Comparison of ENCODE assay signal across 14 cellular contexts in genomic region chr1:28374297-28374696, GRCh38. TPM values are rescaled to one million over a fixed set of nuclear protein-coding genes. Genes with fewer than 3 reads are reported as not detected.
DNase-seq lines count a peak whose midpoint lies in the region; ATAC-seq and TF ChIP-seq lines count a peak whose summit lies in the region.
"Had no signal": no experiment of that assay in that cellular context is flagged by ENCODE, and none has a peak within 500 bp of the region (broad histone marks: within the 10 kb centered on the region; RNA-seq: fewer than 3 reads in every experiment).

No MANE protein-coding gene starts in this region.

- H3K4me1 ChIP-seq in Loucy (ENCODE audit: insufficient read depth, low read length, poor library complexity, severe bottlenecking) (peaks cover 27% of the 10 kb centered on the region), breast epithelium (no peaks in the 10 kb centered on the region)

- ATAC-seq in GM18502 (IDR thresholded peaks at IDR 0.05; ENCODE audit: poor library complexity, unreplicated experiment) (no peak), HG03457 (IDR thresholded peaks at IDR 0.05; ENCODE audit: unreplicated experiment) (no peak), GM21717 (IDR thresholded peaks at IDR 0.05; ENCODE audit: unreplicated experiment) (no peak)
- ATAC-seq: activated naive CD8-positive, alpha-beta T cell treated with anti-CD3 and anti-CD28 coated beads, Interleukin-2, amount 50 U/mL, for 24 hours; stimulated activated naive B cell treated with anti-CD40 and anti-IgM and Interleukin-4, amounts not matched to agents 10 μg/mL and 1 μg/mL and 100 μg/mL, for 72 hours had no signal

- H3K4me2 ChIP-seq in Loucy (ENCODE audit: low read depth, low read length, poor library complexity, severe bottlenecking) = peak overlapping the region; percentile 94

- no peaks in the 10 kb centered on the region for H3K27me3 ChIP-seq in Loucy (ENCODE audit: insufficient read depth, low read length, poor library complexity, severe bottlenecking)
- no peaks in the 10 kb centered on the region for H3K27me3 ChIP-seq in breast epithelium
- H3K27me3 ChIP-seq: dorsolateral prefrontal cortex had no signal

- H3K9me3 ChIP-seq in Loucy (ENCODE audit: insufficient read depth, low read depth, low read length) = no peaks in the 10 kb centered on the region
- H3K9me3 ChIP-seq in breast epithelium = no peaks in the 10 kb centered on the region

- H2AFZ ChIP-seq in Loucy (ENCODE audit: low read length) = no peak overlapping the region

- DNase-seq in AG08395 (ENCODE audit: low spot score) = peak; percentile 18
- DNase-seq in breast epithelium (ENCODE audit: low spot score in 2 of 2) = no peak
- peak; percentile 79 for DNase-seq in kidney tubule cell (ENCODE audit: low spot score)
- DNase-seq in Kasumi-1 (lab: John Stamatoyannopoulos, UW) = no peak
- DNase-seq: activated naive CD8-positive, alpha-beta T cell treated with anti-CD3 and anti-CD28 coated beads, Interleukin-2, amount 50 U/mL, for 24 hours; dorsolateral prefrontal cortex; GF-D8; posterior cingulate gyrus; stimulated activated naive B cell treated with anti-CD40 and anti-IgM and Interleukin-4, amounts not matched to agents 10 μg/mL and 1 μg/mL and 100 μg/mL, for 72 hours had no signal

- no peaks in the 10 kb centered on the region for H3K9me2 ChIP-seq in Loucy (replicated peaks; ENCODE audit: low read depth, low read length)

- peaks cover 88% of the 10 kb centered on the region for H3K79me2 ChIP-seq in Loucy (ENCODE audit: insufficient read depth, low read length)

- H3K27ac ChIP-seq in breast epithelium = peak overlapping the region; percentile 21 to 60
- H3K27ac ChIP-seq: C4-2B, dorsolateral prefrontal cortex had no signal

- H3F3A ChIP-seq in Loucy (ENCODE audit: low read depth) = no peaks in the 10 kb centered on the region

- peak overlapping the region; percentile 60 for H3K9ac ChIP-seq in Loucy (ENCODE audit: low read depth, low read length, poor library complexity, severe bottlenecking)

- H3K4me3 ChIP-seq in Loucy (ENCODE audit: low read length, poor library complexity, severe bottlenecking) = peak overlapping the region; percentile 61
- no peak overlapping the region for H3K4me3 ChIP-seq in breast epithelium
- H3K4me3 ChIP-seq: dorsolateral prefrontal cortex had no signal

- H3K36me3 ChIP-seq in Loucy (ENCODE audit: insufficient read depth, low read length) = no peaks in the 10 kb centered on the region
- H3K36me3 ChIP-seq in breast epithelium = no peaks in the 10 kb centered on the region

- H4K20me1 ChIP-seq in Loucy (ENCODE audit: insufficient read depth, low read length, poor library complexity, severe bottlenecking) = peaks cover 44% of the 10 kb centered on the region

- intact Hi-C loops in breast epithelium (cut with DNase I; ENCODE audit: low total_unique reads) = no loop called here

- TF ChIP-seq POLR2A in breast epithelium (IDR thresholded peaks at IDR 0.05) = no peak

- TF ChIP-seq CTCF in Loucy (conservative IDR thresholded peaks at IDR 0.05; ENCODE audit: low read length) = no peak
- no peak for TF ChIP-seq CTCF in breast epithelium (IDR thresholded peaks at IDR 0.05)

RNA-seq across cellular contexts. Expression of gene PHACTR4, which starts 4.8 kb away (rescaled TPM):
- total RNA-seq in breast epithelium = 10 to 100 TPM; 17.1 to 29.6 (median 25.9) TPM

RNA-seq across cellular contexts. Expression of gene MED18, which starts 45.5 kb away (rescaled TPM):
- 10 to 100 TPM in 2 of 3 donors, 1 to 10 TPM in 1; 8.3 to 14.4 (median 12.6) TPM for total RNA-seq in breast epithelium

Comparison
In these comparisons a context has a peak if more than half of its experiments do, and no peak if none do; other contexts are left out.
1. DNase-seq: peak in AG08395 (single experiment) and kidney tubule cell (single experiment); none in breast epithelium (0 of 2) and Kasumi-1 (0 of 2).